14 cellular contexts compared by ENCODE assay signal in the genomic region with DNA sequence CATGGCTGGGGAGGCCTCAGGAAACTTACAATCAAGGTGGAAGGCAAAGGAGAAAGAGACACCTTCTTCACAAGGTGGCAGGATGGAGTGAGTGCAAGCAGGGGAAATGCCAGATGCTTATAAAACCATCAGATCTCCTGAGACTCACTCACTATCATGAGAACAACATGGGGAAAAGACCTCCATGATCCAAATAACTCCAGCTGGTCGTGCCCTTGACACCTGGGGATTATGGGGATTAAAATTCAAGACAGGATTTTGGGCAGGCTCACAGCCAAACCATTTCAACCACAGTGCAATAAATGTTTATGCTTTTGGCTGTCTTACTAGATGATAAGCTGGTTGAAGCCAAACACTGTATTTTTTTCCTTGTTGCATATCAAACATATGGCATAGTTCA.
A peak's percentile ranks its signal among the peaks of the same experiment; 100 is the strongest.
DNase-seq lines count a peak whose midpoint lies in the region; ATAC-seq and TF ChIP-seq lines count a peak whose summit lies in the region.
"Had no signal": no experiment of that assay in that cellular context is flagged by ENCODE, and none has a peak within 500 bp of the region (broad histone marks: within the 10 kb centered on the region; RNA-seq: fewer than 3 reads in every experiment).

No MANE protein-coding gene starts in this region.

- TF ChIP-seq CTCF in WERI-Rb-1 (IDR thresholded peaks at IDR 0.05; ENCODE audit: low read depth, low read length) (no peak), dorsolateral prefrontal cortex (IDR thresholded peaks at IDR 0.05 in 54 of 56, conservative IDR thresholded peaks at IDR 0.05 in 2 of 56; ENCODE audit: low read depth in 1 of 56, partially characterized antibody in 56 of 56) (no peak), foreskin keratinocyte (conservative IDR thresholded peaks at IDR 0.05) (no peak)

- DNase-seq in NCI-H524 (lab: John Stamatoyannopoulos, UW) (peak; percentile 82 to 93), WERI-Rb-1 (peak; percentile 53), glomerular visceral epithelial cell (ENCODE audit: extremely low spot score) (peak; percentile 5), dorsolateral prefrontal cortex (no peak), foreskin keratinocyte (no peak), DMS53 treated with DMSO at 0.1 percent for 48 hours (lab: John Stamatoyannopoulos, UW; ENCODE audit: unreplicated experiment) (no peak)
- DNase-seq: BE2C; CD4-positive, alpha-beta memory T cell; GF-D8; HCEC 1CT; HFFc6 had no signal

- H3K4me1 ChIP-seq in foreskin keratinocyte = no peaks in the 10 kb centered on the region
- H3K4me1 ChIP-seq: BE2C had no signal

- intact Hi-C loops in dorsolateral prefrontal cortex (cut with DNase I) = no loop called here

- ATAC-seq in foreskin keratinocyte = no peak
- no peak for ATAC-seq in GM19351 (IDR thresholded peaks at IDR 0.05; ENCODE audit: unreplicated experiment)
- ATAC-seq: HepG2 had no signal

- H3K27ac ChIP-seq in WERI-Rb-1 = no peak overlapping the region
- no peak overlapping the region for H3K27ac ChIP-seq in dorsolateral prefrontal cortex
- no peak overlapping the region for H3K27ac ChIP-seq in foreskin keratinocyte
- H3K27ac ChIP-seq: C4-2B had no signal

- H3K36me3 ChIP-seq in WERI-Rb-1 = no peaks in the 10 kb centered on the region
- H3K36me3 ChIP-seq: BE2C had no signal

- no peaks in the 10 kb centered on the region for H3K27me3 ChIP-seq in WERI-Rb-1 (ENCODE audit: insufficient read depth, low read depth, severe bottlenecking)
- no peaks in the 10 kb centered on the region for H3K27me3 ChIP-seq in dorsolateral prefrontal cortex
- no peaks in the 10 kb centered on the region for H3K27me3 ChIP-seq in foreskin keratinocyte
- H3K27me3 ChIP-seq: BE2C had no signal

- H3K4me3 ChIP-seq in WERI-Rb-1 (ENCODE audit: low read depth, low read length) (no peak overlapping the region), dorsolateral prefrontal cortex (no peak overlapping the region)

- no peaks in the 10 kb centered on the region for H3K9me3 ChIP-seq in WERI-Rb-1 (ENCODE audit: severe bottlenecking)
- H3K9me3 ChIP-seq: BE2C had no signal

Comparison
In these comparisons a context has a peak if more than half of its experiments do, and no peak if none do; other contexts are left out.
1. DNase-seq: peak in NCI-H524 (2 of 2), WERI-Rb-1 (single experiment) and glomerular visceral epithelial cell (single experiment); none in dorsolateral prefrontal cortex (0 of 10), foreskin keratinocyte (0 of 2) and DMS53 treated with DMSO at 0.1 percent for 48 hours (single experiment).